1 cellular context compared by ENCODE assay signal in the genomic region with DNA sequence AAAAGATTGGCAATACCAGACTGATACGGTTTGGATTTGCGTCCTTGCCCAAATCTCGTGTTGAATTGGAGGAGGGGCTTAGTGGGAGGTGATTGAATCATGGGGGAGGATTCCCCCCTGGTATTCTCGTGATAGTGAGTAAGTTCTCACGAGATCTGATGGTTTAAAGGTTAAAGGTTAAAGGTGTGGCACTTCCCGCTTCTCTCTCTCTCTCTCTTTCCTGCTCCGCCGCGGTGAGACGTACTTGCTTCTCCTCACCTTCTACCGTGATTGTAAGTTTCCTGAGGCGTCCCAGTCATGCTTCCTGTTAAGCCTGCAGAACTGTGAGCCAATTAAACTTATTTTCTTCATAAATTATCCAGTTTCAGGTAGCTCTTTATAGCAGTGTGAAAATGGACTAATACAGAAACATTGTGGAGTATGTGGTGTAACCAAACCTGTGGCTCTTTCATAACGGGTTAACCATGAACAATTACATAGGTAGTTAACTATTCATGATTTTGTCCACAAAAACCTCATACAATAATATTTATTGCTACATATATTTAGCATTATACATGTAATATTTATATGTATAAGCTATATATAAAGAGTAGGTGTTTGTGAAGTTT.
TF ChIP-seq lines count a peak whose summit lies in the region.

No MANE protein-coding gene starts in this region.

TF ChIP-seq in H1, 55 proteins besides CTCF, POLR2A, EP300 and RAD21 (continued from another document):
- no peak for TF ChIP-seq NANOG (IDR thresholded peaks at IDR 0.05; ENCODE audit: insufficient read depth, low read depth, low read length, poor library complexity, severe bottlenecking)
